Comparison of ENCODE assay signal across 3 cellular contexts in the genomic region with DNA sequence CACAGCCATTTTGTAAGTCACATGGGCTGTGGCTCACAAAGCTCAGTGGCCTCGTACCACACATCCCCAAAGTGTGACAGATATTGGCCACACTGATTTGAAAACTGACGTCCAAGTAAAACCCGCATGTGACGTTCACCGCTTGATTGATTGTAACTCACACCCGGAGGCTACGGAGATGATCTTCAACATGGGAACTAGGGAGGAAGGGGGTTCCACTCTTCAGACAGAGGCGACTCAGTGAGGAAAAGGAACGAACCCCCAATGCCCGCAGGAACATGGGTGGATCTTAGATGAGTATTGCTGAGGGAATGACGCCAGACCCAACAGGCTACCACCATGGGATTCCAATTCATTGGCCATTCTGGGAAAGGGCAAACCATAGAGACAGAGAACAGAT. TPM values are rescaled to one million over a fixed set of nuclear protein-coding genes. Genes with fewer than 3 reads are reported as not detected.
"Had no signal": no experiment of that assay in that cellular context is flagged by ENCODE, and none has a peak within 500 bp of the region (broad histone marks: within the 10 kb centered on the region; RNA-seq: fewer than 3 reads in every experiment).

No MANE protein-coding gene starts in this region.

RNA-seq across cellular contexts. Expression of a gene that starts 7.2 kb away (rescaled TPM):
- total RNA-seq: LHCN-M2, M059J, MCF 10A had no signal
